10 cellular contexts compared by ENCODE assay signal in the genomic region with DNA sequence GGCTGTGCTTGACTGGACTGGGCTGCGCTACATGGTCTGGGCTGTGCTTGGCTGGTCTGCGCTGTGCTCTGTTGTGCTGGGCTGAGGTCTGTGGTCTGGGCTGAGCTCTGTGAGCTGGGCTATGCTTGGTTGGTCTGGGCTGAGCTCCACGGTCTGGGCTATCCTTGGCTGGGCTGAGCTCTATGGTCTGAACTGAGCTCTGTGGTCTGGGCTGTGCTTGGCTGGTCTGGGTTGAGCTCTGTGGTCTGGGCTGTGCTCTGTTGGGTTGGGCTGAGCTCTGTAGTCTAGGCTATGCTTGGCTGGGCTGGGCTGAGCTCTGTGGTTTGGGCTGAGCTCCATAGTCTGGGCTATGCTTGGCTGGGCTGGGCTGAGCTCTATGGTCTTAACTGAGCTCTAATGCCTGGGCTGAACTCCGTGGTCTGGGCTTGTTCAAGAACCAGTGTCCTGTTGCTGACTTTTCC.
DNase-seq lines count a peak whose midpoint lies in the region; ATAC-seq and TF ChIP-seq lines count a peak whose summit lies in the region.
"Had no signal": no experiment of that assay in that cellular context is flagged by ENCODE, and none has a peak within 500 bp of the region (broad histone marks: within the 10 kb centered on the region; RNA-seq: fewer than 3 reads in every experiment).

No MANE protein-coding gene starts in this region.

- no peaks in the 10 kb centered on the region for H3K9me3 ChIP-seq in adipocyte (ENCODE audit: control insufficient read depth, low read length)
- H3K9me3 ChIP-seq in left lung: no peaks in the 10 kb centered on the region

- H3K27ac ChIP-seq in left lung: no peak overlapping the region
- H3K27ac ChIP-seq in coronary artery: peak overlapping the region in 1 of 2 donors; percentile 41
- H3K27ac ChIP-seq: 22Rv1 had no signal

- peaks cover 24% of the 10 kb centered on the region for H3K4me1 ChIP-seq in adipocyte (ENCODE audit: control insufficient read depth, insufficient read depth, low read length)
- H3K4me1 ChIP-seq in left lung: peaks cover 0 to 9% of the 10 kb centered on the region in 2 donors

- in situ Hi-C loops in KBM-7 (cut with MboI; ENCODE audit: low pct_unique_long_range_greater_than_20kb, low sequenced_read_pairs): no loop called here

- peak; percentile 65 for DNase-seq in DMS53 (lab: John Stamatoyannopoulos, UW)
- DNase-seq in DMS53 treated with DMSO at 0.1 percent for 48 hours (lab: John Stamatoyannopoulos, UW; ENCODE audit: unreplicated experiment): no peak
- peak; percentile 92 for DNase-seq in KBM-7
- peak; percentile 73 for DNase-seq in adipocyte (ENCODE audit: low read depth)
- peak in 1 of 2 donors; percentile 46 for DNase-seq in left lung
- DNase-seq in NCI-H1105 (lab: John Stamatoyannopoulos, UW): no peak
- DNase-seq in coronary artery (ENCODE audit: low spot score): no peak
- DNase-seq: activated T-cell treated with anti-CD3 and anti-CD28 coated beads, Interleukin-2, amount 50 U/mL, for 4 hours had no signal

- H3K9ac ChIP-seq in adipocyte (ENCODE audit: low read length): peak overlapping the region; percentile 18

- peaks cover 32% of the 10 kb centered on the region for H3K27me3 ChIP-seq in adipocyte (replicated peaks; ENCODE audit: control insufficient read depth, insufficient read depth, low read length)
- no peaks in the 10 kb centered on the region for H3K27me3 ChIP-seq in left lung

- TF ChIP-seq CTCF in left lung (IDR thresholded peaks at IDR 0.05): no peak
- TF ChIP-seq CTCF in coronary artery (IDR thresholded peaks at IDR 0.05): no peak

- H3K4me3 ChIP-seq in adipocyte (ENCODE audit: low read length) (no peak overlapping the region), left lung (no peak overlapping the region), coronary artery (no peak overlapping the region)

- intact Hi-C loops in left lung (cut with DNase I): no loop called here

- H3K36me3 ChIP-seq in adipocyte (ENCODE audit: control insufficient read depth, insufficient read depth, low read length, severe bottlenecking) (no peaks in the 10 kb centered on the region), left lung (no peaks in the 10 kb centered on the region)

- ATAC-seq in GM21723 (IDR thresholded peaks at IDR 0.05; ENCODE audit: unreplicated experiment): peak; percentile 92
- ATAC-seq in left lung: peak; percentile 61

Comparison
In these comparisons a context has a peak if more than half of its experiments do, and no peak if none do; other contexts are left out.
1. DNase-seq: peak in DMS53 (single experiment), KBM-7 (single experiment) and adipocyte (single experiment); none in DMS53 treated with DMSO at 0.1 percent for 48 hours (single experiment), NCI-H1105 (single experiment) and coronary artery (single experiment).